ENCODE assay signal across 14 cellular contexts in the genomic region with DNA sequence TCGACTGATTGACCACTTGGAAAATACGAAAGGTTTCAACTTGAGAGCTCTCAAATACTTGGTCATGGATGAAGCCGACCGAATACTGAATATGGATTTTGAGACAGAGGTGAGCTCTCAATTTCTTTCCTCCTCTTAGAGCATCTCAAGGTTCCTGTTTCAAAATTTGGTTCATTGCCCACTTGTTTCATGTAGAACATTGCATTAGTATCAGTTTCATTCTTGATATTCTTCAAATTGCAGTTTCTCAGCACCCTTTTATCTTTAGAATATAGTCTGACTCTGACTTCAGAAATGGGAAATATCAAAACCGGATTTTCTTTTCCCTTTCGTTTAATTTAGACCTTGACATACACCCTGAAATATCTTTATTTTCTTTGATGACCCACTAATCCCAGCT. TPM values are rescaled to one million over a fixed set of nuclear protein-coding genes. Genes with fewer than 3 reads are reported as not detected.
DNase-seq lines count a peak whose midpoint lies in the region; ATAC-seq and TF ChIP-seq lines count a peak whose summit lies in the region.
"Had no signal": no experiment of that assay in that cellular context is flagged by ENCODE, and none has a peak within 500 bp of the region (broad histone marks: within the 10 kb centered on the region; RNA-seq: fewer than 3 reads in every experiment).

No MANE protein-coding gene starts in this region.

- POLR2A ChIA-PET in Caco-2 (lab: Charles Lee): no interaction called here

- H3K9me3 ChIP-seq in hepatocyte (ENCODE audit: low read depth): no peaks in the 10 kb centered on the region
- H3K9me3 ChIP-seq in Caco-2: no peaks in the 10 kb centered on the region
- H3K9me3 ChIP-seq: uterus had no signal

- H3K4me1 ChIP-seq in hepatocyte (ENCODE audit: insufficient read depth) (peaks cover 19% of the 10 kb centered on the region), Caco-2 (peaks cover 70% of the 10 kb centered on the region)
- H3K4me1 ChIP-seq: uterus had no signal

- intact Hi-C loops in Caco-2 (cut with micrococcal nuclease; ENCODE audit: unreplicated experiment): no loop called here
- intact Hi-C loops in posterior cingulate gyrus (cut with DNase I): no loop called here

- TF ChIP-seq CTCF in hepatocyte (IDR thresholded peaks at IDR 0.05; ENCODE audit: poor library complexity) (no peak), Caco-2 (IDR thresholded peaks at IDR 0.05; ENCODE audit: insufficient read depth in 1 of 2, low read depth in 1 of 2, low read length in 1 of 2, severe bottlenecking in 1 of 2, unreplicated experiment in 1 of 2) (no peak)

- H3K27me3 Mint-ChIP-seq in Caco-2 (ENCODE audit: insufficient read depth, unreplicated experiment): no peaks in the 10 kb centered on the region

- BruUV-seq in Caco-2 (replicated peaks; lab: Mats Ljungman, UMichigan): no TSS peak

- H4K20me1 ChIP-seq in hepatocyte (ENCODE audit: insufficient read depth, poor library complexity, severe bottlenecking): peaks cover 7% of the 10 kb centered on the region

- H3K27ac ChIP-seq in hepatocyte: no peak overlapping the region
- H3K27ac ChIP-seq: uterus had no signal

- peaks cover 44% of the 10 kb centered on the region for H3K4me1 Mint-ChIP-seq in Caco-2 (ENCODE audit: low read depth, unreplicated experiment)

- peak; percentile 12 for DNase-seq in DMS79 treated with DMSO at 0.1 percent for 48 hours (lab: John Stamatoyannopoulos, UW)
- DNase-seq in hepatocyte (ENCODE audit: low spot score): no peak
- no peak for DNase-seq in Caco-2
- no peak for DNase-seq in posterior cingulate gyrus
- DNase-seq: activated CD4-positive, alpha-beta T cell treated with anti-CD3 and anti-CD28 coated beads for 4 hours; occipital lobe; T-helper 1 cell; uterus had no signal

- H3K36me3 ChIP-seq in hepatocyte (replicated peaks; ENCODE audit: insufficient read depth, low read depth) (no peaks in the 10 kb centered on the region), Caco-2 (ENCODE audit: control insufficient read depth, insufficient read depth, low read length) (peaks cover 5% of the 10 kb centered on the region)

- H3K9me2 ChIP-seq in hepatocyte (replicated peaks; ENCODE audit: insufficient read depth): no peaks in the 10 kb centered on the region

- H3K9me3 Mint-ChIP-seq in Caco-2 (ENCODE audit: unreplicated experiment): no peaks in the 10 kb centered on the region
- H3K9me3 Mint-ChIP-seq: activated T-helper 2 cell treated with anti-CD3 and anti-CD28 coated beads, Interferon-gamma antibody, Interleukin-2, Interleukin-4, amounts not matched to agents 10 μg/mL and 5 μg/mL and 100 μg/mL, durations not matched to agents 14 hours and 24 hours and 36 hours had no signal

- H3K4me2 ChIP-seq in hepatocyte: no peak overlapping the region

- H3K27me3 ChIP-seq in hepatocyte: no peaks in the 10 kb centered on the region
- no peaks in the 10 kb centered on the region for H3K27me3 ChIP-seq in Caco-2 (replicated peaks; ENCODE audit: control insufficient read depth, insufficient read depth, low read length)
- H3K27me3 ChIP-seq: uterus had no signal

- peaks cover 41% of the 10 kb centered on the region for H3K79me2 ChIP-seq in hepatocyte

- ATAC-seq in GM19043 (IDR thresholded peaks at IDR 0.05; ENCODE audit: low read depth, unreplicated experiment): peak; percentile 60
- ATAC-seq in HG02623 (IDR thresholded peaks at IDR 0.05; ENCODE audit: unreplicated experiment): peak; percentile 57
- peak; percentile 61 for ATAC-seq in HG03521 (IDR thresholded peaks at IDR 0.05; ENCODE audit: unreplicated experiment)
- ATAC-seq in GM19452 (IDR thresholded peaks at IDR 0.05; ENCODE audit: unreplicated experiment): no peak

- no peak overlapping the region for H3K4me3 ChIP-seq in hepatocyte
- no peak overlapping the region for H3K4me3 ChIP-seq in Caco-2 (ENCODE audit: low read depth, low read length)
- H3K4me3 ChIP-seq: lung, uterus had no signal

- 97% methylated on average over 6 of the region's 6 CpGs for WGBS in hepatocyte (ENCODE audit: low lambda C conversion rate, missing lambda C conversion rate)

- peaks cover 69% of the 10 kb centered on the region for H3K36me3 Mint-ChIP-seq in Caco-2 (ENCODE audit: insufficient read depth, unreplicated experiment)

- H3K27ac Mint-ChIP-seq in Caco-2 (ENCODE audit: unreplicated experiment): no peak overlapping the region
- H3K27ac Mint-ChIP-seq: activated T-helper 2 cell treated with anti-CD3 and anti-CD28 coated beads, Interferon-gamma antibody, Interleukin-2, Interleukin-4, amounts not matched to agents 10 μg/mL and 5 μg/mL and 100 μg/mL, durations not matched to agents 14 hours and 24 hours and 36 hours had no signal

- CTCF ChIA-PET in Caco-2 (lab: Charles Lee): no interaction called here

- H2AFZ ChIP-seq in hepatocyte: no peak overlapping the region

- H3K4me3 Mint-ChIP-seq in Caco-2 (ENCODE audit: unreplicated experiment): no peak overlapping the region

RNA-seq across cellular contexts. Expression of gene DDX47, which starts 8.8 kb away (rescaled TPM):
- total RNA-seq in hepatocyte (69.4 and 74.4 TPM in 2 replicates), Caco-2 (2022) (121 and 138 TPM in 2 replicates)
- 51.6 and 56.2 TPM in 2 replicates for polyA plus RNA-seq in hepatocyte

RNA-seq across cellular contexts. Expression of gene APOLD1, which starts 36.5 kb away (rescaled TPM):
- total RNA-seq in hepatocyte: 5.6 and 6.0 TPM in 2 replicates
- polyA plus RNA-seq in hepatocyte: 1.5 and 3.8 TPM in 2 replicates
- total RNA-seq in Caco-2 (2022): 4.1 and 4.7 TPM in 2 replicates
